12 cellular contexts compared by ENCODE assay signal in the genomic region with DNA sequence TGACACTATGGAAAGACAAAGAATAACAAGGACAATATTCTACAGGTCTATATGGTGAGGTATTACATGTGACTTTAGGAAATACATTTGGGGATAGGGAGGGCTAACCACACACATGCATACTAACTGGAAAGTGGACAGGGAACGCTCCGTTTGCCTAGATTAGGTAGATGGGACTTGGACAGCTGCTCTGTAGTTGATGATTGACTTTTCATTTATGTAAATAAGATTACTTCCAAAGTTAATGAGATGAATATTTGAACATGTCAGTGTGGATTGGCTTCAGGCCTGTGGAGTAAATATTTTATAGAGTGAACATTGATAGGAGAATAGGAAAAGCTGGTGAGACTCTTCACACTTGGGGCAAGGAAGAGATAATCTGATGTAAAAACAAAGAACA.
DNase-seq lines count a peak whose midpoint lies in the region; ATAC-seq and TF ChIP-seq lines count a peak whose summit lies in the region.
"Had no signal": no experiment of that assay in that cellular context is flagged by ENCODE, and none has a peak within 500 bp of the region (broad histone marks: within the 10 kb centered on the region; RNA-seq: fewer than 3 reads in every experiment).

No MANE protein-coding gene starts in this region.

- no peak for TF ChIP-seq CTCF in mesothelial cell of epicardium (IDR thresholded peaks at IDR 0.05; ENCODE audit: unreplicated experiment)

- peaks cover 21 to 54% of the 10 kb centered on the region in 2 donors for H3K36me3 Mint-ChIP-seq in activated T-cell treated with anti-CD3 and anti-CD28 coated beads, Interleukin-2, amount 50 U/mL, for 72 hours (ENCODE audit: insufficient read depth in 2 of 2)
- H3K36me3 Mint-ChIP-seq in activated T-helper 17 cell treated with anti-CD3 and anti-CD28 coated beads, Interleukin-2, amount 50 U/mL, for 72 hours (ENCODE audit: low read depth), result peaks cover 97% of the 10 kb centered on the region
- peaks cover 81% of the 10 kb centered on the region for H3K36me3 Mint-ChIP-seq in stimulated activated memory B cell treated with anti-CD40 and anti-IgM and Interleukin-4, amounts not matched to agents 10 μg/mL and 1 μg/mL and 100 μg/mL, for 72 hours
- peaks cover 30% of the 10 kb centered on the region for H3K36me3 Mint-ChIP-seq in mesothelial cell of epicardium

- H3K27me3 Mint-ChIP-seq in activated T-cell treated with anti-CD3 and anti-CD28 coated beads, Interleukin-2, amount 50 U/mL, for 72 hours (ENCODE audit: low read depth), result no peaks in the 10 kb centered on the region
- H3K27me3 Mint-ChIP-seq in activated T-helper 17 cell treated with anti-CD3 and anti-CD28 coated beads, Interleukin-2, amount 50 U/mL, for 72 hours, result no peaks in the 10 kb centered on the region
- H3K27me3 Mint-ChIP-seq in stimulated activated memory B cell treated with anti-CD40 and anti-IgM and Interleukin-4, amounts not matched to agents 10 μg/mL and 1 μg/mL and 100 μg/mL, for 72 hours, result no peaks in the 10 kb centered on the region
- no peaks in the 10 kb centered on the region for H3K27me3 Mint-ChIP-seq in mesothelial cell of epicardium (ENCODE audit: low read depth)

- intact Hi-C loops in left colon (cut with DNase I, micrococcal nuclease), result no loop called here

- ATAC-seq in activated T-cell treated with anti-CD3 and anti-CD28 coated beads, Interleukin-2, amount 50 U/mL, for 72 hours (replicated peaks in 1 of 2), result no peak
- no peak for ATAC-seq in activated T-helper 17 cell treated with anti-CD3 and anti-CD28 coated beads, Interleukin-2, amount 50 U/mL, for 72 hours (replicated peaks)
- ATAC-seq in left colon, result peak; percentile 58
- ATAC-seq in stimulated activated memory B cell treated with anti-CD40 and anti-IgM and Interleukin-4, amounts not matched to agents 10 μg/mL and 1 μg/mL and 100 μg/mL, for 72 hours, result no peak
- no peak for ATAC-seq in GM21723 (IDR thresholded peaks at IDR 0.05; ENCODE audit: unreplicated experiment)

- peak overlapping the region; percentile 9 to 61 for H3K4me3 Mint-ChIP-seq in activated T-cell treated with anti-CD3 and anti-CD28 coated beads, Interleukin-2, amount 50 U/mL, for 72 hours
- H3K4me3 Mint-ChIP-seq in activated T-helper 17 cell treated with anti-CD3 and anti-CD28 coated beads, Interleukin-2, amount 50 U/mL, for 72 hours, result peak overlapping the region; percentile 49
- H3K4me3 Mint-ChIP-seq in stimulated activated memory B cell treated with anti-CD40 and anti-IgM and Interleukin-4, amounts not matched to agents 10 μg/mL and 1 μg/mL and 100 μg/mL, for 72 hours, result no peak overlapping the region
- no peak overlapping the region for H3K4me3 Mint-ChIP-seq in mesothelial cell of epicardium

- H3K4me1 Mint-ChIP-seq in activated T-cell treated with anti-CD3 and anti-CD28 coated beads, Interleukin-2, amount 50 U/mL, for 72 hours (ENCODE audit: low read depth), result peaks cover 91% of the 10 kb centered on the region
- H3K4me1 Mint-ChIP-seq in activated T-helper 17 cell treated with anti-CD3 and anti-CD28 coated beads, Interleukin-2, amount 50 U/mL, for 72 hours, result peaks cover 76% of the 10 kb centered on the region
- peaks cover 68% of the 10 kb centered on the region for H3K4me1 Mint-ChIP-seq in stimulated activated memory B cell treated with anti-CD40 and anti-IgM and Interleukin-4, amounts not matched to agents 10 μg/mL and 1 μg/mL and 100 μg/mL, for 72 hours
- peaks cover 17% of the 10 kb centered on the region for H3K4me1 Mint-ChIP-seq in mesothelial cell of epicardium

- H3K27ac Mint-ChIP-seq in activated T-cell treated with anti-CD3 and anti-CD28 coated beads, Interleukin-2, amount 50 U/mL, for 72 hours, result peak overlapping the region; percentile 90
- peak overlapping the region; percentile 83 for H3K27ac Mint-ChIP-seq in activated T-helper 17 cell treated with anti-CD3 and anti-CD28 coated beads, Interleukin-2, amount 50 U/mL, for 72 hours
- peak overlapping the region; percentile 74 for H3K27ac Mint-ChIP-seq in stimulated activated memory B cell treated with anti-CD40 and anti-IgM and Interleukin-4, amounts not matched to agents 10 μg/mL and 1 μg/mL and 100 μg/mL, for 72 hours
- H3K27ac Mint-ChIP-seq in mesothelial cell of epicardium, result no peak overlapping the region

- peaks cover 2 to 5% of the 10 kb centered on the region in 2 donors for H3K9me3 Mint-ChIP-seq in activated T-cell treated with anti-CD3 and anti-CD28 coated beads, Interleukin-2, amount 50 U/mL, for 72 hours
- peaks cover 3% of the 10 kb centered on the region for H3K9me3 Mint-ChIP-seq in activated T-helper 17 cell treated with anti-CD3 and anti-CD28 coated beads, Interleukin-2, amount 50 U/mL, for 72 hours
- H3K9me3 Mint-ChIP-seq in stimulated activated memory B cell treated with anti-CD40 and anti-IgM and Interleukin-4, amounts not matched to agents 10 μg/mL and 1 μg/mL and 100 μg/mL, for 72 hours, result peaks cover 6% of the 10 kb centered on the region
- peaks cover 6% of the 10 kb centered on the region for H3K9me3 Mint-ChIP-seq in mesothelial cell of epicardium

- DNase-seq in activated T-cell treated with anti-CD3 and anti-CD28 coated beads, Interleukin-2, amount 50 U/mL, for 72 hours, result no peak
- DNase-seq in activated T-cell treated with anti-CD3 and anti-CD28 coated beads, Interleukin-2, amount 50 U/mL, for 48 hours, result no peak
- no peak for DNase-seq in left colon
- no peak for DNase-seq in mesothelial cell of epicardium (ENCODE audit: low spot score in 2 of 2, unreplicated experiment in 2 of 2)
- no peak for DNase-seq in nucleus accumbens (lab: John Stamatoyannopoulos, UW)
- DNase-seq: activated CD8-positive, alpha-beta memory T cell treated with anti-CD3 and anti-CD28 coated beads for 24 hours; DMS153; left lung; NCI-H187 treated with DMSO at 0.1 percent for 48 hours had no signal

Comparison
In these comparisons a context has a peak if more than half of its experiments do, and no peak if none do; other contexts are left out.
1. H3K4me3 Mint-ChIP-seq: peak in activated T-cell treated with anti-CD3 and anti-CD28 coated beads, Interleukin-2, amount 50 U/mL, for 72 hours (2 of 2) and activated T-helper 17 cell treated with anti-CD3 and anti-CD28 coated beads, Interleukin-2, amount 50 U/mL, for 72 hours (single experiment); none in stimulated activated memory B cell treated with anti-CD40 and anti-IgM and Interleukin-4, amounts not matched to agents 10 μg/mL and 1 μg/mL and 100 μg/mL, for 72 hours (single experiment) and mesothelial cell of epicardium (single experiment).